In genomic region chr6:168885741-168886140, GRCh38 we compare ENCODE assay signal across 27 cellular contexts.
"Had no signal": no experiment of that assay in that cellular context is flagged by ENCODE, and none has a peak within 500 bp of the region (broad histone marks: within the 10 kb centered on the region; RNA-seq: fewer than 3 reads in every experiment).

No MANE protein-coding gene starts in this region.

- H3K27ac ChIP-seq: colonic mucosa, esophagus muscularis mucosa, foreskin keratinocyte, gastroesophageal sphincter, heart left ventricle, left ventricle myocardium inferior, lower lobe of right lung, psoas muscle, skin epidermis, spleen, testis, tibial artery, upper lobe of left lung had no signal

- H3K27me3 ChIP-seq: colonic mucosa, testis, upper lobe of left lung had no signal

- H3K9me3 ChIP-seq: colonic mucosa, esophagus muscularis mucosa, gastroesophageal sphincter, heart left ventricle, left ventricle myocardium inferior, lower lobe of right lung, psoas muscle, spleen, testis, tibial artery, upper lobe of left lung had no signal

- FAIRE-seq: endothelial cell of umbilical vein, islet of Langerhans, urothelium cell line had no signal

- DNase-seq: colonic mucosa; dermis blood vessel endothelial cell; effector memory CD4-positive, alpha-beta T cell; foreskin keratinocyte; heart left ventricle; hippocampal formation; kidney glomerular epithelial cell; left colon; left ventricle myocardium inferior; lower lobe of right lung; naive B cell; psoas muscle; spleen; stimulated activated CD4-positive, alpha-beta T cell treated with anti-CD3 and anti-CD28 coated beads, Interleukin-4, amount 100 ng/mL, for 4 hours; stimulated activated naive CD8-positive, alpha-beta T cell treated with anti-CD3 and anti-CD28 coated beads, Interleukin-15, Interleukin-2, amounts not matched to agents 100 U/mL and 50 U/mL, for 24 hours; substantia nigra; testis; tibial artery; upper lobe of left lung had no signal

- H3K4me3 ChIP-seq: colonic mucosa, esophagus muscularis mucosa, gastroesophageal sphincter, heart left ventricle, left ventricle myocardium inferior, lower lobe of right lung, psoas muscle, skin epidermis, spleen, testis, tibial artery, upper lobe of left lung had no signal

- ATAC-seq: foreskin keratinocyte; gastroesophageal sphincter; left colon; lower lobe of right lung; natural killer cell treated with Interleukin-12 subunit alpha and Interleukin-12 subunit beta and Interleukin-15 and Interleukin-18, amount 100 ng/mL, for 72 hours; stimulated activated memory B cell treated with anti-CD40 and anti-IgM and Interleukin-4, amounts not matched to agents 10 μg/mL and 1 μg/mL and 100 μg/mL, for 72 hours; stimulated activated naive CD8-positive, alpha-beta T cell treated with anti-CD3 and anti-CD28 coated beads, Interleukin-15, Interleukin-2, amounts not matched to agents 100 U/mL and 50 U/mL, for 24 hours had no signal

- H3K36me3 ChIP-seq: colonic mucosa, esophagus muscularis mucosa, gastroesophageal sphincter, heart left ventricle, left ventricle myocardium inferior, lower lobe of right lung, spleen, tibial artery, upper lobe of left lung had no signal

- H3K4me1 ChIP-seq: colonic mucosa, foreskin keratinocyte, psoas muscle had no signal
